Comparison of ENCODE assay signal across 19 cellular contexts in the genomic region with DNA sequence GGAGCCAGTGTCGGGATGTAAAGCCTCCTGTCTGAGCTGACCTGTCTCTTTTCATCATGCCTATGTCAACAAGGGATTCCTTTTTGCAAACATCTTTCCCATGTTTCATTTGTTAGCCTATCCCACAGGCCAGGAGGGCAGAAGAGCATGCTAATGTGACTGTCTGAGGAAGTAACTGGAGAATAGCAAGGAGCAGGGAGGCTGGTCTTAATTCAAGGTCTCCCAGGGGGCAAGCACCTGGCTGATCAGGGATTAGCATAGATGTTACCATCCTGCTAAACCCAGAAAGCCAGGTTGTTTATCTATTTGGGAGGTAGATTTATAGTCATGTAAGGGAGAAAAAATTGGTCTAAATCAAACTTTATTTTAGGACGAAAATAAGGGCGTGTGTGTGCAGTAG.
"Had no signal": no experiment of that assay in that cellular context is flagged by ENCODE, and none has a peak within 500 bp of the region (broad histone marks: within the 10 kb centered on the region; RNA-seq: fewer than 3 reads in every experiment).

No MANE protein-coding gene starts in this region.

- ATAC-seq: activated CD8-positive, alpha-beta T cell treated with anti-CD3 and anti-CD28 coated beads, Interleukin-2, amount 10 ng/mL, durations not matched to agents 7 days and 5 days; activated naive CD8-positive, alpha-beta T cell treated with anti-CD3 and anti-CD28 coated beads, Interleukin-2, amount 50 U/mL, for 24 hours; foreskin keratinocyte; left lung; psoas muscle; right cardiac atrium; stimulated activated naive CD8-positive, alpha-beta T cell treated with anti-CD3 and anti-CD28 coated beads, Interleukin-15, Interleukin-2, amounts not matched to agents 100 U/mL and 50 U/mL, for 24 hours had no signal

- FAIRE-seq: colon, kidney had no signal

- DNase-seq: activated CD4-positive, alpha-beta T cell treated with anti-CD3 and anti-CD28 coated beads, Interleukin-2, amount 10 ng/mL, durations not matched to agents 7 days and 5 days; activated CD8-positive, alpha-beta T cell treated with anti-CD3 and anti-CD28 coated beads, Interleukin-2, amount 10 ng/mL, durations not matched to agents 7 days and 5 days; activated naive CD4-positive, alpha-beta T cell treated with anti-CD3 and anti-CD28 coated beads, Interleukin-2, amount 10 ng/mL, durations not matched to agents 7 days and 5 days; activated naive CD8-positive, alpha-beta T cell treated with anti-CD3 and anti-CD28 coated beads, Interleukin-2, amount 50 U/mL, for 24 hours; activated T-cell treated with anti-CD3 and anti-CD28 coated beads, Interleukin-2, amount 50 U/mL, for 24 hours; anterior cingulate cortex; caudate nucleus; foreskin keratinocyte; glutamatergic neuron; hippocampal formation; kidney; left lung; mammary epithelial cell; psoas muscle; right cardiac atrium; stimulated activated naive CD8-positive, alpha-beta T cell treated with anti-CD3 and anti-CD28 coated beads, Interleukin-15, Interleukin-2, amounts not matched to agents 100 U/mL and 50 U/mL, for 24 hours; substantia nigra; tibial artery had no signal
